Comparison of ENCODE assay signal across 19 cellular contexts in the genomic region with DNA sequence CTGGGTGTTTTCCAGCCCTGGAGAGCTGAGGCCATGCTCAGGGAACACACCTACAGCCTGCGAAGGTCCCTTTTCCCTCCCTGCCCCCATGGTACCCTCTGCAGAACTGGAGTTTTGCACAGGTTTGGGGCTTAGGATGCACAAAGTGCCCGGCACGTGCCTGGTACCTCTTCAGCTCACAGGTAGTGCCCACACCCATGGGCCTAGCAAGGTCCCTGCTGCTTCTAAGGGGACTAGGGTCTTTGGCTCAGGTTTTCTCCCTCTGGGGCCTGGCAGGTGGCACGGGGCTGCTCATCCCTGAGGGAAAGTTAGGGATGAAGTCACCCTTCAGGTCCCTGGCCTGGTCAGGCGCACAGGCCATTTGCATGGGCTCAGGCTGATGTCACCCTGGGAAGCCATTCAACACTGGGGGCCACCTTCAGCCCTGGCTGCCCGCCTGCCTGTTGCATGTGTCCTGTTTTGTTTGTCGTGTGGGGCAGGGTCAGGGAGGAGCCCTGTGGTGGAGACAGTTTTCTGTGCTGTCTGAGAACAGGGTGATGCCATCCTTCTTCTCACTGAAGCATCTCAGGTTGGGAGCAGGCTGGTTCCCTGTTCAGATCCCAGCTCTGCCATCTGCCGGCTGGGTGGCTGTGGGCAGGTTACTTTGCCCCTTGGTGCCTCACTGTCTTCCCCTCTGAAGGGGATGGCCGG.
A peak's percentile ranks its signal among the peaks of the same experiment; 100 is the strongest.
DNase-seq lines count a peak whose midpoint lies in the region; ATAC-seq and TF ChIP-seq lines count a peak whose summit lies in the region.
"Had no signal": no experiment of that assay in that cellular context is flagged by ENCODE, and none has a peak within 500 bp of the region (broad histone marks: within the 10 kb centered on the region; RNA-seq: fewer than 3 reads in every experiment).

No MANE protein-coding gene starts in this region.

- peaks cover 12% of the 10 kb centered on the region for H3K4me1 Mint-ChIP-seq in central memory CD8-positive, alpha-beta T cell

- no peaks in the 10 kb centered on the region for H3K27me3 Mint-ChIP-seq in central memory CD8-positive, alpha-beta T cell
- H3K27me3 Mint-ChIP-seq: activated CD4-positive, alpha-beta T cell treated with anti-CD3 and anti-CD28 coated beads, Interleukin-2, amount 10 ng/mL, durations not matched to agents 7 days and 5 days; stimulated activated naive CD8-positive, alpha-beta T cell treated with anti-CD3 and anti-CD28 coated beads, Interleukin-15, Interleukin-2, amounts not matched to agents 100 ng/mL and 50 ng/mL, for 24 hours had no signal

- H3K27ac ChIP-seq in right cardiac atrium (ENCODE audit: low read length) (peak overlapping the region; percentile 2), lower lobe of right lung (peak overlapping the region; percentile 60)
- H3K27ac ChIP-seq: neutrophil, Peyer's patch had no signal

- H3K27me3 ChIP-seq in right cardiac atrium (ENCODE audit: control insufficient read depth, insufficient read depth) = no peaks in the 10 kb centered on the region
- no peaks in the 10 kb centered on the region for H3K27me3 ChIP-seq in lower lobe of right lung (ENCODE audit: low read depth)
- H3K27me3 ChIP-seq: neutrophil, Peyer's patch had no signal

- intact Hi-C loops in right cardiac atrium (cut with DNase I) (no loop called here), Right ventricle myocardium superior (cut with DNase I) (no loop called here), lower lobe of right lung (cut with DNase I) (no loop called here)

- H3K27ac Mint-ChIP-seq in central memory CD8-positive, alpha-beta T cell (ENCODE audit: low read depth) = no peak overlapping the region
- H3K27ac Mint-ChIP-seq: activated CD4-positive, alpha-beta T cell treated with anti-CD3 and anti-CD28 coated beads, Interleukin-2, amount 10 ng/mL, durations not matched to agents 7 days and 5 days; activated naive CD4-positive, alpha-beta T cell treated with anti-CD3 and anti-CD28 coated beads for 36 hours; GM23338; stimulated activated naive CD8-positive, alpha-beta T cell treated with anti-CD3 and anti-CD28 coated beads, Interleukin-15, Interleukin-2, amounts not matched to agents 100 ng/mL and 50 ng/mL, for 24 hours had no signal

- H3K9me3 ChIP-seq in right cardiac atrium (ENCODE audit: control insufficient read depth, low read length) (no peaks in the 10 kb centered on the region), lower lobe of right lung (no peaks in the 10 kb centered on the region)
- H3K9me3 ChIP-seq: neutrophil, Peyer's patch had no signal

- ATAC-seq in right cardiac atrium (no peak), Right ventricle myocardium superior (ENCODE audit: poor library complexity) (no peak), lower lobe of right lung (no peak), HG03139 (IDR thresholded peaks at IDR 0.05; ENCODE audit: unreplicated experiment) (no peak), HG03135 (IDR thresholded peaks at IDR 0.05; ENCODE audit: unreplicated experiment) (no peak)
- peak; percentile 14 for ATAC-seq in central memory CD8-positive, alpha-beta T cell (replicated peaks; ENCODE audit: extremely low read depth, poor library complexity, severe bottlenecking)
- ATAC-seq: GM23338, K562 had no signal

- DNase-seq in right cardiac atrium (no peak), Right ventricle myocardium superior (no peak), lower lobe of right lung (no peak), AG20443 (ENCODE audit: low spot score) (no peak)
- no peak for DNase-seq in central memory CD8-positive, alpha-beta T cell (ENCODE audit: low spot score in 2 of 2)
- no peak for DNase-seq in stimulated activated naive CD4-positive, alpha-beta T cell (lab: John Stamatoyannopoulos, UW)
- DNase-seq: activated CD4-positive, alpha-beta T cell treated with anti-CD3 and anti-CD28 coated beads, Interleukin-2, amount 10 ng/mL, durations not matched to agents 7 days and 5 days; activated naive CD4-positive, alpha-beta T cell treated with anti-CD3 and anti-CD28 coated beads for 36 hours; erythroblast; midbrain; NCI-H2081 treated with DMSO at 0.1 percent for 48 hours; NCI-H82; Peyer's patch had no signal

- H3K9me3 Mint-ChIP-seq in central memory CD8-positive, alpha-beta T cell = no peaks in the 10 kb centered on the region
- H3K9me3 Mint-ChIP-seq: activated CD4-positive, alpha-beta T cell treated with anti-CD3 and anti-CD28 coated beads, Interleukin-2, amount 10 ng/mL, durations not matched to agents 7 days and 5 days; activated naive CD4-positive, alpha-beta T cell treated with anti-CD3 and anti-CD28 coated beads for 36 hours; GM23338; stimulated activated naive CD8-positive, alpha-beta T cell treated with anti-CD3 and anti-CD28 coated beads, Interleukin-15, Interleukin-2, amounts not matched to agents 100 ng/mL and 50 ng/mL, for 24 hours had no signal

- TF ChIP-seq CTCF in lower lobe of right lung (IDR thresholded peaks at IDR 0.05) = no peak

- WGBS in right cardiac atrium = 84% methylated on average over 9 of the region's 9 CpGs

- peaks cover 8% of the 10 kb centered on the region for H3K36me3 Mint-ChIP-seq in central memory CD8-positive, alpha-beta T cell (ENCODE audit: insufficient read depth)

- H3K4me3 Mint-ChIP-seq in central memory CD8-positive, alpha-beta T cell = no peak overlapping the region
- H3K4me3 Mint-ChIP-seq: activated CD4-positive, alpha-beta T cell treated with anti-CD3 and anti-CD28 coated beads, Interleukin-2, amount 10 ng/mL, durations not matched to agents 7 days and 5 days; activated naive CD4-positive, alpha-beta T cell treated with anti-CD3 and anti-CD28 coated beads for 36 hours; GM23338; stimulated activated naive CD8-positive, alpha-beta T cell treated with anti-CD3 and anti-CD28 coated beads, Interleukin-15, Interleukin-2, amounts not matched to agents 100 ng/mL and 50 ng/mL, for 24 hours had no signal

- no peaks in the 10 kb centered on the region for H3K4me1 ChIP-seq in right cardiac atrium (ENCODE audit: control insufficient read depth, insufficient read depth, low read length)
- H3K4me1 ChIP-seq in lower lobe of right lung = peaks cover 77% of the 10 kb centered on the region

- no peaks in the 10 kb centered on the region for H3K36me3 ChIP-seq in lower lobe of right lung
- H3K36me3 ChIP-seq: neutrophil, Peyer's patch had no signal

- H3K4me3 ChIP-seq in right cardiac atrium (ENCODE audit: low read length) (no peak overlapping the region), lower lobe of right lung (no peak overlapping the region)
- H3K4me3 ChIP-seq: GM23338, K562, Peyer's patch had no signal
